2 cellular contexts compared by ENCODE assay signal in the genomic region with DNA sequence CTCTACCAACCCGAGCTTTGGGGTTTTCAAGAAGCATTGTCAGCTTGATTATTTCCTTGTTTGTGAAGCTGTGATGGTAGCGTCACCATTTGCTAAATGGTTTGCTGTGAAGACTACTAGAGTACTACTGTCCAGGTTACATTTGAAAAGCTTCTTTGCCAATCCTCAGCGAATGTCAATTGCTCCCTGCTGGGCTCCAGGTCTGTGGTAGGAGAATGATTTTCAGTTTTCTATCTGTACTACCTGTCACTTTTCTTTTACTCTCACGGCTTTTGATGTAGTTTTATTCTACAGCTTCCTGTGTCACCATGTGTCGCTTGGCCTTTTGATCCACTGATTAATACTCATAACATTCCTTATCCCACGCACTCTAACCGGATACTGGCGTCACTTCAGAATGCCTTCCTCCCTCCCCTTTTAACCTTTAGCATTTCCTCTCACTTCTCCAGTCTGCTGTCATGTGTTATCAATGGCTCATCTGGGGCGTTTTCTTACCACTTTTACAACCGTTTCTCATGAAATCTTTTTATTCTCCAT.
TF ChIP-seq lines count a peak whose summit lies in the region.

No MANE protein-coding gene starts in this region.

TF ChIP-seq in liver, 16 proteins besides CTCF, POLR2A, EP300 and RAD21:
- TF ChIP-seq NR2F2 (IDR thresholded peaks at IDR 0.05) (peak; percentile 80), JUND (IDR thresholded peaks at IDR 0.05) (no peak)

TF ChIP-seq in HepG2, 621 proteins besides CTCF, POLR2A, EP300 and RAD21:
- TF ChIP-seq KDM5B (CRISPR knock-in tag; IDR thresholded peaks at IDR 0.05; ENCODE audit: borderline replicate concordance), result no peak
- no peak for TF ChIP-seq KDM6A (CRISPR knock-in tag; IDR thresholded peaks at IDR 0.05; ENCODE audit: low read depth)
- TF ChIP-seq ZFP90 (CRISPR knock-in tag; IDR thresholded peaks at IDR 0.05; ENCODE audit: borderline replicate concordance), result no peak
- TF ChIP-seq ARNT (IDR thresholded peaks at IDR 0.05), result no peak
- TF ChIP-seq ZNF598 (CRISPR knock-in tag; IDR thresholded peaks at IDR 0.05; ENCODE audit: borderline replicate concordance), result no peak
- no peak for TF ChIP-seq GPN1 (CRISPR knock-in tag; IDR thresholded peaks at IDR 0.05; ENCODE audit: borderline replicate concordance)
- no peak for TF ChIP-seq FOXJ3 (CRISPR knock-in tag; IDR thresholded peaks at IDR 0.05; ENCODE audit: borderline replicate concordance)
- TF ChIP-seq ZNF451 (CRISPR knock-in tag; IDR thresholded peaks at IDR 0.05), result no peak
- no peak for TF ChIP-seq ZNF138 (CRISPR knock-in tag; IDR thresholded peaks at IDR 0.05; ENCODE audit: low read depth)
- no peak for TF ChIP-seq TCF12 (IDR thresholded peaks at IDR 0.05)
- TF ChIP-seq TCF12 (CRISPR knock-in tag; IDR thresholded peaks at IDR 0.05), result no peak
- no peak for TF ChIP-seq ZNF563 (CRISPR knock-in tag; IDR thresholded peaks at IDR 0.05)
TF ChIP-seq in HepG2: peak in this region for 0.
